In the genomic region with DNA sequence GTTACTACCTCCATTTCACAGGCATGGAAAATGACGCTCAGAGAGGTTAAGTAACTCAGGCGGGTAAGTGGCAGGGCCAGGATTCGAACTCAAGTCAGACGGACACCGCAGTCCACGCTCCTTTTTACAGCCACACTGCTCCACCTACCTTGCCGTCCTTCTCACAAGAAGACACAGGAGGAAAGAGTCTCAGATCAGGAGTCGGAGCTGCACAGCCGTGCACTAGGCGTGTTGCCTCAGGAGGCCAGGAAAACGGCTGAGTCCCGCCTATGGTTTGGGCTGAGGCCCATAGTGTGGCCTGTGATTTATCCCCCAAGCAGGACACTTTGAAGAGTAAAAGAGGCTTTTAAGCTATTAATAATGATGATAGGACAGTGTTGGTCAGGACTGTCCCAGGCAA, we compare ENCODE assay signal across 21 cellular contexts. TPM values are rescaled to one million over a fixed set of nuclear protein-coding genes. Genes with fewer than 3 reads are reported as not detected.
DNase-seq lines count a peak whose midpoint lies in the region; ATAC-seq and TF ChIP-seq lines count a peak whose summit lies in the region.
"Had no signal": no experiment of that assay in that cellular context is flagged by ENCODE, and none has a peak within 500 bp of the region (broad histone marks: within the 10 kb centered on the region; RNA-seq: fewer than 3 reads in every experiment).

No MANE protein-coding gene starts in this region.

- no peaks in the 10 kb centered on the region for H3K9me3 ChIP-seq in RWPE2 (ENCODE audit: severe bottlenecking)
- H3K9me3 ChIP-seq in vagina, result no peaks in the 10 kb centered on the region
- H3K9me3 ChIP-seq: A549, Caco-2, HAP-1 had no signal

- H3K36me3 Mint-ChIP-seq in activated naive CD4-positive, alpha-beta T cell treated with anti-CD3 and anti-CD28 coated beads, Interleukin-2, amount 50 U/mL, for 72 hours, result peaks cover 47 to 49% of the 10 kb centered on the region in 2 donors

- peak overlapping the region; percentile 24 to 97 for H3K27ac Mint-ChIP-seq in activated naive CD4-positive, alpha-beta T cell treated with anti-CD3 and anti-CD28 coated beads, Interleukin-2, amount 50 U/mL, for 72 hours

- H3K4me1 ChIP-seq in RWPE2 (ENCODE audit: insufficient read depth, poor library complexity, severe bottlenecking), result peaks cover 13% of the 10 kb centered on the region
- H3K4me1 ChIP-seq in vagina, result peaks cover 14% of the 10 kb centered on the region
- H3K4me1 ChIP-seq: Caco-2, HAP-1 had no signal

- H3K27ac ChIP-seq in RWPE2 (ENCODE audit: poor library complexity, severe bottlenecking) (no peak overlapping the region), vagina (no peak overlapping the region)
- H3K27ac ChIP-seq: A549, C4-2B, PC-9 had no signal

- peak; percentile 48 for DNase-seq in activated CD8-positive, alpha-beta memory T cell treated with anti-CD3 and anti-CD28 coated beads for 24 hours
- no peak for DNase-seq in activated CD8-positive, alpha-beta memory T cell treated with anti-CD3 and anti-CD28 coated beads, Interleukin-2, amount 50 U/mL, for 4 hours
- peak; percentile 17 for DNase-seq in RWPE2 (ENCODE audit: low spot score)
- DNase-seq in activated naive CD4-positive, alpha-beta T cell treated with anti-CD3 and anti-CD28 coated beads, Interleukin-2, amount 50 U/mL, for 72 hours (ENCODE audit: low spot score in 2 of 2), result no peak
- peak; percentile 49 for DNase-seq in mesenteric fat pad (ENCODE audit: low spot score)
- DNase-seq in T-helper 2 cell, result no peak
- DNase-seq in vagina (ENCODE audit: extremely low spot score in 2 of 2), result no peak
- DNase-seq: DMS53, IMR-90, Kasumi-1, NCI-H1930, NCI-H2171, NCI-H446 treated with DMSO at 0.1 percent for 48 hours, NCI-H748 treated with DMSO at 0.1 percent for 48 hours, PC-9 had no signal

- no peak for TF ChIP-seq POLR2A in vagina (IDR thresholded peaks at IDR 0.05)

- no peaks in the 10 kb centered on the region for H3K9me3 Mint-ChIP-seq in activated naive CD4-positive, alpha-beta T cell treated with anti-CD3 and anti-CD28 coated beads, Interleukin-2, amount 50 U/mL, for 72 hours

- TF ChIP-seq CTCF in RWPE2 (IDR thresholded peaks at IDR 0.05; ENCODE audit: poor library complexity, severe bottlenecking), result no peak
- TF ChIP-seq CTCF in vagina (IDR thresholded peaks at IDR 0.05), result no peak

- no peak for ATAC-seq in RWPE2 (ENCODE audit: low read depth)
- no peak for ATAC-seq in activated naive CD4-positive, alpha-beta T cell treated with anti-CD3 and anti-CD28 coated beads, Interleukin-2, amount 50 U/mL, for 72 hours
- no peak for ATAC-seq in HG02763 (IDR thresholded peaks at IDR 0.05; ENCODE audit: unreplicated experiment)
- ATAC-seq: A549 had no signal

- no peaks in the 10 kb centered on the region for H3K36me3 ChIP-seq in RWPE2 (ENCODE audit: low read depth)
- no peaks in the 10 kb centered on the region for H3K36me3 ChIP-seq in vagina
- H3K36me3 ChIP-seq: HAP-1 had no signal

- no peak overlapping the region for H3K4me3 ChIP-seq in RWPE2 (ENCODE audit: severe bottlenecking)
- H3K4me3 ChIP-seq in vagina, result no peak overlapping the region
- H3K4me3 ChIP-seq: A549, HAP-1, PC-9 had no signal

- H3K27me3 ChIP-seq in RWPE2 (ENCODE audit: insufficient read depth, poor library complexity, severe bottlenecking) (no peaks in the 10 kb centered on the region), vagina (no peaks in the 10 kb centered on the region)

- intact Hi-C loops in vagina (cut with DNase I), result no loop called here

RNA-seq across cellular contexts. Expression of gene CD5, which starts 44.7 kb away (rescaled TPM):
- total RNA-seq in activated naive CD4-positive, alpha-beta T cell treated with anti-CD3 and anti-CD28 coated beads, Interleukin-2, amount 50 U/mL, for 72 hours, result 100 to 1,000 TPM; 227 to 294 TPM
- total RNA-seq in mesenteric fat pad (0.26 TPM), vagina (0.98 TPM)
- total RNA-seq: Caco-2, HT-29, IMR-90, PC-9 had no signal

Comparison
In these comparisons a context has a peak if more than half of its experiments do, and no peak if none do; other contexts are left out.
1. DNase-seq: peak in activated CD8-positive, alpha-beta memory T cell treated with anti-CD3 and anti-CD28 coated beads for 24 hours (single experiment), RWPE2 (single experiment) and mesenteric fat pad (single experiment); none in activated CD8-positive, alpha-beta memory T cell treated with anti-CD3 and anti-CD28 coated beads, Interleukin-2, amount 50 U/mL, for 4 hours (single experiment), activated naive CD4-positive, alpha-beta T cell treated with anti-CD3 and anti-CD28 coated beads, Interleukin-2, amount 50 U/mL, for 72 hours (0 of 2), T-helper 2 cell (0 of 5) and vagina (0 of 2).
2. RNA of gene CD5, which starts 44.7 kb away (total RNA-seq): 227 to 294 TPM in activated naive CD4-positive, alpha-beta T cell treated with anti-CD3 and anti-CD28 coated beads, Interleukin-2, amount 50 U/mL, for 72 hours; 0.98 TPM in vagina (single experiment) and 0.26 TPM in mesenteric fat pad (single experiment); every median in the first group is over 100 times any median in the second.